In the genomic region with DNA sequence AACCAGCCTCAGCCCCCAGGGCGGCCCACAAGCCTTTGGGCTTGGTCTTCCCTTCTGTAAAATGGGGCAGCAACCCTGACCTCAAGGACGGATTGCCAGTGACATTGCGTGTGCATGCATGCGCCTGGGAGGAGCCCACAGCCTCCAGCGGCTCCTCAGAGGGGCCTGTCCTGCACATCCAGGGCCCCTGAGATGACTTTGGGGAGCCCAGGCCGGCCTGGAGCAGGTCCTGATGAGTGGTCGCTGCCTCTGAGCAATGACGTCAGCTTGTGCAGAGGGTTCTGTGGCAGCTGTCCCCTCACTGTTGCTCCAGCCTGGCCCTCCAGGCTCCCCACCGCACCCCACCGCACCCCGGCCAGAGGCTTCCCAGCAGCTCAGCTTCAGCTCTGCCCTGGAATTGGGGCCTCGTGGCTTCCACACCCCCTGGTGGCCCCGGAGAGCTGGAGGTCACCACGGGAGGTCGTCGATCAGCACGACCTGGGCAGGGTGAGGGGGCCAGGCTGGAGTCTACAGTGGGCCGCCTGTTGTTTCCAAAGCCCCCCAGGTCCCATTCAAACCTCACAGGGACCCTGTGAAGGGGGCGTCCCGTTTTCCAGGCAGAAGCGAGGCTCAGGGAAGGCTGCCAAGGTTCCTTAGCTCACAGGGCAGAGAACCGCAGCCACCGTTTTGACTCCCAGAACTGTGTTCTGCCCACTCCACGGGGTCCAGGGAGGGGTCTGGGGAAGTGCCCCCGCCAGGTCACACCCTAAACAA, we compare ENCODE assay signal across 23 cellular contexts.
DNase-seq lines count a peak whose midpoint lies in the region; ATAC-seq and TF ChIP-seq lines count a peak whose summit lies in the region.
"Had no signal": no experiment of that assay in that cellular context is flagged by ENCODE, and none has a peak within 500 bp of the region (broad histone marks: within the 10 kb centered on the region; RNA-seq: fewer than 3 reads in every experiment).

No MANE protein-coding gene starts in this region.

- intact Hi-C loops in IMR-90 (cut with micrococcal nuclease) (no loop called here), sigmoid colon (cut with DNase I) (no loop called here)

- peaks cover 44 to 92% (median 84%) of the 10 kb centered on the region in 10 experiments for H3K4me1 ChIP-seq in BLaER1 treated with 17β-estradiol and CSF1 and Interleukin-3, amounts not matched to agents 10 nM and 100 nM
- H3K4me1 ChIP-seq in IMR-90 (ENCODE audit: control insufficient read depth, insufficient read depth, low read length): peaks cover 23% of the 10 kb centered on the region
- H3K4me1 ChIP-seq in sigmoid colon: peaks cover 3 to 66% (median 56%) of the 10 kb centered on the region in 4 donors

- H2AFZ ChIP-seq in IMR-90 (replicated peaks; ENCODE audit: low read length, poor library complexity): no peak overlapping the region

- H3K4me3 ChIP-seq in BLaER1 treated with 17β-estradiol and CSF1 and Interleukin-3, amounts not matched to agents 10 nM and 100 nM: peak overlapping the region in 1 of 10 experiments; percentile 11; a peak in 1 of 20 replicates
- H3K4me3 ChIP-seq in IMR-90 (ENCODE audit: insufficient read depth, low read depth, low read length) (no peak overlapping the region), sigmoid colon (no peak overlapping the region)
- H3K4me3 ChIP-seq: SJCRH30 had no signal

- H3K9me1 ChIP-seq in IMR-90 (ENCODE audit: insufficient read depth, low read length): peaks cover 27% of the 10 kb centered on the region

- TF ChIP-seq POLR2A in IMR-90 (IDR thresholded peaks at IDR 0.05; ENCODE audit: low read depth, low read length): no peak
- TF ChIP-seq POLR2A in sigmoid colon (IDR thresholded peaks at IDR 0.05): no peak

- no peak overlapping the region for H3K4ac ChIP-seq in IMR-90 (ENCODE audit: low read depth, low read length)

- no peak overlapping the region for H2BK20ac ChIP-seq in IMR-90 (ENCODE audit: low read depth, low read length)

- no peak overlapping the region for H3K27ac Mint-ChIP-seq in glutamatergic neuron (ENCODE audit: unreplicated experiment)
- H3K27ac Mint-ChIP-seq: HFFc6 had no signal

- peaks cover 50 to 91% (median 71%) of the 10 kb centered on the region in 11 experiments for H3K36me3 ChIP-seq in BLaER1 treated with 17β-estradiol and CSF1 and Interleukin-3, amounts not matched to agents 10 nM and 100 nM
- H3K36me3 ChIP-seq in IMR-90 (ENCODE audit: control insufficient read depth, insufficient read depth, low read length) (peaks cover 35% of the 10 kb centered on the region), sigmoid colon (peaks cover 6 to 31% (median 23%) of the 10 kb centered on the region in 4 donors)

- H3K36me3 Mint-ChIP-seq in glutamatergic neuron (ENCODE audit: unreplicated experiment): peaks cover 5% of the 10 kb centered on the region

- no peak overlapping the region for H2BK120ac ChIP-seq in IMR-90 (ENCODE audit: low read depth, low read length)

- H2AK9ac ChIP-seq in IMR-90 (replicated peaks; ENCODE audit: low read depth, low read length, poor library complexity): peak overlapping the region; percentile 9

- H3K23ac ChIP-seq in IMR-90 (ENCODE audit: low read depth, low read length): no peak overlapping the region

- no peak overlapping the region for H2BK15ac ChIP-seq in IMR-90 (ENCODE audit: low read depth, low read length)

- ATAC-seq in IMR-90 (ENCODE audit: low read depth): no peak
- ATAC-seq in GM18502 (IDR thresholded peaks at IDR 0.05; ENCODE audit: poor library complexity, unreplicated experiment): no peak
- ATAC-seq in GM18511 (IDR thresholded peaks at IDR 0.05; ENCODE audit: unreplicated experiment): no peak
- ATAC-seq: PC-3 had no signal

- H4K20me1 ChIP-seq in BLaER1 treated with 17β-estradiol and CSF1 and Interleukin-3, amounts not matched to agents 10 nM and 100 nM: peaks cover 85 to 99% (median 98%) of the 10 kb centered on the region in 11 experiments
- H4K20me1 ChIP-seq in IMR-90 (ENCODE audit: insufficient read depth, low read length): peaks cover 100% of the 10 kb centered on the region

- dilution Hi-C loops in IMR-90 (cut with HindIII; ENCODE audit: low sequenced_read_pairs, unreplicated experiment): no loop called here

- H4K91ac ChIP-seq in IMR-90 (ENCODE audit: insufficient read depth, low read depth, low read length): no peak overlapping the region

- no peak overlapping the region for H3K14ac ChIP-seq in IMR-90 (replicated peaks; ENCODE audit: low read depth, low read length)

- in situ Hi-C loops in IMR-90 (cut with MboI; ENCODE audit: low sequenced_read_pairs): no loop called here

- CTCF ChIA-PET in IMR-90 (lab: Yijun Ruan, JAX): no interaction called here

- peak overlapping the region in 9 of 11 experiments; percentile 52 to 100 (median 99); a peak in 18 of 22 replicates for H3K4me2 ChIP-seq in BLaER1 treated with 17β-estradiol and CSF1 and Interleukin-3, amounts not matched to agents 10 nM and 100 nM
- H3K4me2 ChIP-seq in IMR-90 (ENCODE audit: low read depth, low read length): no peak overlapping the region

- no peaks in the 10 kb centered on the region for H3K27me3 ChIP-seq in BLaER1 treated with 17β-estradiol and CSF1 and Interleukin-3, amounts not matched to agents 10 nM and 100 nM
- no peaks in the 10 kb centered on the region for H3K27me3 ChIP-seq in IMR-90 (ENCODE audit: control insufficient read depth, insufficient read depth, low read length)
- no peaks in the 10 kb centered on the region for H3K27me3 ChIP-seq in sigmoid colon
- H3K27me3 ChIP-seq: SJCRH30 had no signal

- H3K18ac ChIP-seq in IMR-90 (ENCODE audit: low read depth, low read length): no peak overlapping the region

- POLR2A ChIA-PET in IMR-90 (lab: Charles Lee; ENCODE audit: unreplicated experiment): no interaction called here

- 78% methylated on average over 5 of the region's 25 CpGs; no CpG with 5 or more reads in 1 of the 2 experiments for WGBS in IMR-90 (ENCODE audit: extremely low coverage in 2 of 2, insufficient read length in 1 of 2), 2 experiments
- WGBS in sigmoid colon, 2 donors: 87 to 89% methylated on average over 25 of the region's 25 CpGs

- BruUV-seq in IMR-90 (replicated peaks; lab: Mats Ljungman, UMichigan): no TSS peak

- no peak for TF ChIP-seq RAD21 in IMR-90 (IDR thresholded peaks at IDR 0.05; ENCODE audit: low read length)

- no peak overlapping the region for H3K4me3 Mint-ChIP-seq in glutamatergic neuron (ENCODE audit: unreplicated experiment)
- H3K4me3 Mint-ChIP-seq: CD4-positive, CD25-positive, alpha-beta regulatory T cell; HFFc6 had no signal

- H3K79me1 ChIP-seq in IMR-90 (ENCODE audit: low read depth in 1 of 2, low read length in 2 of 2): peaks cover 41 to 100% of the 10 kb centered on the region in 2 experiments

- no peak overlapping the region for H3K56ac ChIP-seq in IMR-90 (ENCODE audit: extremely low read depth, insufficient read depth, low read length)

- no peak overlapping the region for H4K5ac ChIP-seq in IMR-90 (ENCODE audit: low read depth, low read length)

- no peak for TF ChIP-seq EP300 in sigmoid colon (IDR thresholded peaks at IDR 0.05)

- H3K27ac ChIP-seq in BLaER1 treated with 17β-estradiol and CSF1 and Interleukin-3, amounts not matched to agents 10 nM and 100 nM: peak overlapping the region in 9 of 11 experiments; percentile 14 to 88 (median 34); a peak in 14 of 22 replicates
- H3K27ac ChIP-seq in IMR-90 (ENCODE audit: insufficient read depth, low read length) (no peak overlapping the region), sigmoid colon (peak overlapping the region in 3 of 4 donors; percentile 85 to 92 (median 92))
- H3K27ac ChIP-seq: SJCRH30 had no signal

- peaks cover 13% of the 10 kb centered on the region for H3K9me3 Mint-ChIP-seq in glutamatergic neuron (ENCODE audit: unreplicated experiment)
- H3K9me3 Mint-ChIP-seq: HFFc6 had no signal

- TF ChIP-seq CTCF in IMR-90 (conservative IDR thresholded peaks at IDR 0.05; ENCODE audit: low read depth, low read length): no peak
- TF ChIP-seq CTCF in glutamatergic neuron (IDR thresholded peaks at IDR 0.05; ENCODE audit: partially characterized antibody, unreplicated experiment): no peak
- no peak for TF ChIP-seq CTCF in sigmoid colon (IDR thresholded peaks at IDR 0.05)

- H3K9me3 ChIP-seq in BLaER1 treated with 17β-estradiol and CSF1 and Interleukin-3, amounts not matched to agents 10 nM and 100 nM (replicated peaks in 1 of 11): peaks cover 0 to 11% (median 5%) of the 10 kb centered on the region in 11 experiments; a peak in 7 of 22 replicates
- no peaks in the 10 kb centered on the region for H3K9me3 ChIP-seq in IMR-90 (ENCODE audit: control insufficient read depth, insufficient read depth, low read length)
- no peaks in the 10 kb centered on the region for H3K9me3 ChIP-seq in sigmoid colon
- H3K9me3 ChIP-seq: Caco-2, SJCRH30 had no signal

- peaks cover 19% of the 10 kb centered on the region for H3K27me3 Mint-ChIP-seq in glutamatergic neuron (ENCODE audit: unreplicated experiment)
- H3K27me3 Mint-ChIP-seq: CD4-positive, CD25-positive, alpha-beta regulatory T cell had no signal

- no peak overlapping the region for H2BK5ac ChIP-seq in IMR-90 (ENCODE audit: low read depth, low read length, poor library complexity, severe bottlenecking)

- no peak overlapping the region for H2AK5ac ChIP-seq in IMR-90 (ENCODE audit: low read depth, low read length)

- H4K8ac ChIP-seq in IMR-90 (ENCODE audit: low read depth in 2 of 2, low read length in 2 of 2): no peak overlapping the region

- H3K4me1 Mint-ChIP-seq in glutamatergic neuron (ENCODE audit: low read depth, unreplicated experiment): peaks cover 25% of the 10 kb centered on the region

- DNase-seq in IMR-90 (no peak), glutamatergic neuron (peak; percentile 14), sigmoid colon (no peak), NCI-H524 (lab: John Stamatoyannopoulos, UW) (no peak)
- DNase-seq: ACHN; AML-193; Caco-2; CD4-positive, CD25-positive, alpha-beta regulatory T cell; GDM1; H7; HFFc6; Karpas-422; NCI-H1048; NCI-H1436; NCI-H1930; NCI-H226; NCI-H524 treated with DMSO at 0.1 percent for 48 hours; PC-3; RPMI8226; SJCRH30 had no signal

- peak overlapping the region in 7 of 11 experiments; percentile 0 to 78 (median 18); a peak in 11 of 22 replicates for H3K9ac ChIP-seq in BLaER1 treated with 17β-estradiol and CSF1 and Interleukin-3, amounts not matched to agents 10 nM and 100 nM
- H3K9ac ChIP-seq in IMR-90 (ENCODE audit: low read depth, low read length): no peak overlapping the region

TF ChIP-seq in IMR-90, 13 proteins besides CTCF, POLR2A, EP300 and RAD21 (continues in another document):
- no peak for TF ChIP-seq SMC3 (IDR thresholded peaks at IDR 0.05; ENCODE audit: low read depth, low read length)
- no peak for TF ChIP-seq CEBPB (IDR thresholded peaks at IDR 0.05; ENCODE audit: low read depth, low read length)
- no peak for TF ChIP-seq FOS (IDR thresholded peaks at IDR 0.05; ENCODE audit: low read depth, low read length)
- TF ChIP-seq RCOR1 (IDR thresholded peaks at IDR 0.05; ENCODE audit: insufficient replicate concordance, low read length): no peak
- no peak for TF ChIP-seq MXI1 (IDR thresholded peaks at IDR 0.05; ENCODE audit: borderline replicate concordance, low read depth, low read length)
